ENCODE assay signal across 8 cellular contexts in genomic region chr21:46227811-46228344, GRCh38. TPM values are rescaled to one million over a fixed set of nuclear protein-coding genes. Genes with fewer than 3 reads are reported as not detected.
DNase-seq lines count a peak whose midpoint lies in the region; ATAC-seq and TF ChIP-seq lines count a peak whose summit lies in the region.

No MANE protein-coding gene starts in this region.

- H3K4me3 ChIP-seq in SK-N-MC (peak overlapping the region; percentile 98), fibroblast of lung (replicated peaks in 1 of 4; ENCODE audit: control extremely low read depth in 1 of 4, insufficient read depth in 1 of 4, low read depth in 3 of 4, low read length in 4 of 4) (peak overlapping the region; percentile 80 to 98 (median 86)), trophoblast cell (ENCODE audit: low read depth, low read length) (peak overlapping the region; percentile 98)

- H4K12ac ChIP-seq in trophoblast cell (ENCODE audit: low read depth, low read length): peak overlapping the region; percentile 2

- intact Hi-C loops in sciatic nerve (cut with DNase I): no loop called here

- in situ Hi-C loops in GM13976 (cut with MboI; ENCODE audit: low sequenced_read_pairs, unreplicated experiment): no loop called here

- TF ChIP-seq CTCF in GM13976 (IDR thresholded peaks at IDR 0.05; ENCODE audit: borderline replicate concordance, control extremely low read depth, extremely low read depth, insufficient read depth, missing control alignments) (no peak), fibroblast of lung (conservative IDR thresholded peaks at IDR 0.05 in 1 of 2, IDR thresholded peaks at IDR 0.05 in 1 of 2; ENCODE audit: low read depth in 1 of 2, low read length in 2 of 2) (no peak)

- no peak overlapping the region for H3K23ac ChIP-seq in trophoblast cell (ENCODE audit: low read length)

- H3K79me1 ChIP-seq in trophoblast cell (ENCODE audit: low read length): peaks cover 13% of the 10 kb centered on the region

- peaks cover 44% of the 10 kb centered on the region for H3K36me3 ChIP-seq in SK-N-MC (ENCODE audit: insufficient read depth, low read length)
- peaks cover 3% of the 10 kb centered on the region for H3K36me3 ChIP-seq in fibroblast of lung (ENCODE audit: control insufficient read depth, insufficient read depth, low read length)
- peaks cover 10 to 15% of the 10 kb centered on the region in 2 experiments for H3K36me3 ChIP-seq in trophoblast cell (ENCODE audit: control insufficient read depth in 1 of 2, insufficient read depth in 2 of 2, low read length in 2 of 2)

- H2AK5ac ChIP-seq in trophoblast cell (ENCODE audit: low read length): peak overlapping the region; percentile 88

- DNase-seq in GM13976 (ENCODE audit: low spot score): peak; percentile 22
- DNase-seq in SK-N-MC (ENCODE audit: low read depth, low spot score): no peak
- no peak for DNase-seq in fibroblast of lung (ENCODE audit: low read depth in 2 of 2)
- no peak for DNase-seq in trophoblast cell
- DNase-seq in SHP77 treated with DMSO at 0.1 percent for 48 hours (lab: John Stamatoyannopoulos, UW): no peak
- no peak for DNase-seq in sciatic nerve (ENCODE audit: low spot score)
- no peak for DNase-seq in stimulated activated CD4-positive, alpha-beta T cell treated with anti-CD3 and anti-CD28 coated beads, Interleukin-1b, Interleukin-23, amount 100 ng/mL, for 48 hours

- H2BK5ac ChIP-seq in trophoblast cell (ENCODE audit: low read depth, low read length, poor library complexity): peak overlapping the region; percentile 90

- no CpG with 5 or more reads among the region's 20 CpGs for WGBS in trophoblast cell (ENCODE audit: extremely low coverage, insufficient coverage, insufficient read length)

- peak overlapping the region; percentile 90 for H3K9ac ChIP-seq in SK-N-MC (ENCODE audit: insufficient read length)
- peak overlapping the region; percentile 90 for H3K9ac ChIP-seq in fibroblast of lung (ENCODE audit: insufficient read depth, low read length)
- peak overlapping the region; percentile 90 for H3K9ac ChIP-seq in trophoblast cell (ENCODE audit: low read length)

- peak overlapping the region; percentile 60 for H3K4ac ChIP-seq in trophoblast cell (ENCODE audit: low read depth, low read length)

- H4K91ac ChIP-seq in trophoblast cell (ENCODE audit: low read depth, low read length): peak overlapping the region; percentile 59

- peak overlapping the region; percentile 70 for H2BK120ac ChIP-seq in trophoblast cell (ENCODE audit: insufficient read depth, low read length, poor library complexity)

- H3K9me3 ChIP-seq in SK-N-MC (ENCODE audit: low read depth, low read length): no peaks in the 10 kb centered on the region
- no peaks in the 10 kb centered on the region for H3K9me3 ChIP-seq in fibroblast of lung (ENCODE audit: control insufficient read depth, insufficient read depth, low read depth, low read length)
- H3K9me3 ChIP-seq in trophoblast cell (ENCODE audit: insufficient read depth, low read depth, low read length): peaks cover 8% of the 10 kb centered on the region

- H3K27ac ChIP-seq in SK-N-MC: 0 out of 2 replicates have a peak overlapping the region, but pooled peaks have one; percentile 42
- H3K27ac ChIP-seq in fibroblast of lung (ENCODE audit: insufficient read depth, low read length): peak overlapping the region; percentile 88
- peak overlapping the region; percentile 85 for H3K27ac ChIP-seq in trophoblast cell (ENCODE audit: low read depth, low read length)

- H3K79me2 ChIP-seq in fibroblast of lung (ENCODE audit: control insufficient read depth, insufficient read depth, low read length) (peaks cover 51% of the 10 kb centered on the region), trophoblast cell (ENCODE audit: control insufficient read depth, insufficient read depth, low read length, poor library complexity) (peaks cover 20% of the 10 kb centered on the region)

- ATAC-seq in GM19035 (IDR thresholded peaks at IDR 0.05; ENCODE audit: unreplicated experiment) (no peak), sciatic nerve (no peak)

- peak overlapping the region; percentile 24 for H3K18ac ChIP-seq in trophoblast cell (ENCODE audit: low read length)

- H3K4me1 ChIP-seq in fibroblast of lung (ENCODE audit: control insufficient read depth, extremely low read depth, insufficient read depth, low read length) (peaks cover 9% of the 10 kb centered on the region), trophoblast cell (ENCODE audit: control insufficient read depth in 1 of 2, insufficient read depth in 2 of 2, low read length in 2 of 2) (peaks cover 15 to 19% of the 10 kb centered on the region in 2 experiments)

- H3K14ac ChIP-seq in trophoblast cell (ENCODE audit: low read length): peak overlapping the region; percentile 87

- H4K20me1 ChIP-seq in fibroblast of lung (ENCODE audit: control insufficient read depth, extremely low read depth, insufficient read depth, low read length): no peaks in the 10 kb centered on the region

- H2AFZ ChIP-seq in fibroblast of lung (ENCODE audit: low read length): no peak overlapping the region
- H2AFZ ChIP-seq in trophoblast cell (ENCODE audit: insufficient read depth, low read length, poor library complexity): no peak overlapping the region

- H4K8ac ChIP-seq in trophoblast cell (ENCODE audit: low read depth, low read length): peak overlapping the region; percentile 79

- H3K27me3 ChIP-seq in fibroblast of lung (ENCODE audit: control insufficient read depth, insufficient read depth, low read length): no peaks in the 10 kb centered on the region
- H3K27me3 ChIP-seq in trophoblast cell (ENCODE audit: insufficient read depth, low read length): no peaks in the 10 kb centered on the region

- H2BK12ac ChIP-seq in trophoblast cell (ENCODE audit: low read length): peak overlapping the region; percentile 13

- peak overlapping the region; percentile 96 for H3K4me2 ChIP-seq in fibroblast of lung (ENCODE audit: extremely low read depth, insufficient read depth, low read length)
- peak overlapping the region; percentile 94 for H3K4me2 ChIP-seq in trophoblast cell (ENCODE audit: low read length)

RNA-seq across cellular contexts. Expression of gene LSS, which starts 0.7 kb away (rescaled TPM):
- total RNA-seq in fibroblast of lung (106 and 252 TPM in 2 replicates), sciatic nerve (111 TPM)
- 90.0 and 97.6 TPM in 2 replicates for polyA plus RNA-seq in fibroblast of lung
- 137 and 141 TPM in 2 replicates for polyA plus RNA-seq in fibroblast of lung (2012)
- 371 and 392 TPM in 2 replicates for polyA minus RNA-seq in fibroblast of lung (ENCODE audit: low replicate concordance)
- 63.4 and 64.5 TPM in 2 replicates for polyA plus RNA-seq in trophoblast cell (2013)

RNA-seq across cellular contexts. Expression of gene SPATC1L, which starts 43.6 kb away (rescaled TPM):
- 5.4 and 9.6 TPM in 2 replicates for total RNA-seq in fibroblast of lung
- polyA plus RNA-seq in fibroblast of lung: 2.9 and 4.4 TPM in 2 replicates
- polyA plus RNA-seq in fibroblast of lung (2012): 12.2 and 25.0 TPM in 2 replicates
- polyA minus RNA-seq in fibroblast of lung (ENCODE audit: low replicate concordance): 6.7 and 13.7 TPM in 2 replicates
- polyA plus RNA-seq in trophoblast cell (2013): 22.3 and 23.2 TPM in 2 replicates
- 9.9 TPM for total RNA-seq in sciatic nerve

RNA-seq across cellular contexts. Expression of gene MCM3AP, which starts 57.5 kb away (rescaled TPM):
- 64.6 and 71.9 TPM in 2 replicates for total RNA-seq in fibroblast of lung
- 40.4 and 52.4 TPM in 2 replicates for polyA plus RNA-seq in fibroblast of lung
- 42.3 and 46.0 TPM in 2 replicates for polyA plus RNA-seq in fibroblast of lung (2012)
- polyA minus RNA-seq in fibroblast of lung (ENCODE audit: low replicate concordance): 60.8 and 91.0 TPM in 2 replicates
- polyA plus RNA-seq in trophoblast cell (2013): 37.4 and 37.9 TPM in 2 replicates
- total RNA-seq in sciatic nerve: 103 TPM

RNA-seq across cellular contexts. Expression of gene YBEY, which starts 58.3 kb away (rescaled TPM):
- total RNA-seq in fibroblast of lung (15.9 and 23.6 TPM in 2 replicates), sciatic nerve (12.7 TPM)
- 18.6 and 22.5 TPM in 2 replicates for polyA plus RNA-seq in fibroblast of lung
- polyA plus RNA-seq in fibroblast of lung (2012): 16.1 and 16.9 TPM in 2 replicates
- 9.3 TPM in 1 of 2 replicates, not detected in the other for polyA minus RNA-seq in fibroblast of lung (ENCODE audit: low replicate concordance)
- polyA plus RNA-seq in trophoblast cell (2013): 11.1 and 11.9 TPM in 2 replicates
